In the genomic region with DNA sequence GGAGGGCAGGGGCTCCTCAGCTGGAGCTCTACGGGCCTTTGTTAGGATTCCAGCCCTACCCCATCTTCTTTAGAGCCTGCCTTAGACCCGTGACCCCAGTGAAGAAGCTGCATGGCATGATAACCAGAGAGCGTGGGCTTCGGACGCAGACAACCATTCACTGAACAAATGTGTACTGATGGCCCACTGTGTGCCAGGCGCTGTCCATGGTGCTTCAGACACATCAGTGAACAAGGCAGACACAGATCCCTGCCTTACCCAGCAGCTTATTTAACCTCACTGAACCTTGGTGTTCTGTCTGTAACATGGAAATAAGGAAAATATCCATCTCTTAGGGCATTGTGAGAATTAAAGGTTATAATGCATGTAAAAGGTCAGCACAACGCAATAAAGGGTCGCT, we compare ENCODE assay signal across 1 cellular context.
A peak's percentile ranks its signal among the peaks of the same experiment; 100 is the strongest.
TF ChIP-seq lines count a peak whose summit lies in the region.

No MANE protein-coding gene starts in this region.

TF ChIP-seq in HEK293, 187 proteins besides CTCF, POLR2A, EP300 and RAD21:
- TF ChIP-seq, protein P1, sequence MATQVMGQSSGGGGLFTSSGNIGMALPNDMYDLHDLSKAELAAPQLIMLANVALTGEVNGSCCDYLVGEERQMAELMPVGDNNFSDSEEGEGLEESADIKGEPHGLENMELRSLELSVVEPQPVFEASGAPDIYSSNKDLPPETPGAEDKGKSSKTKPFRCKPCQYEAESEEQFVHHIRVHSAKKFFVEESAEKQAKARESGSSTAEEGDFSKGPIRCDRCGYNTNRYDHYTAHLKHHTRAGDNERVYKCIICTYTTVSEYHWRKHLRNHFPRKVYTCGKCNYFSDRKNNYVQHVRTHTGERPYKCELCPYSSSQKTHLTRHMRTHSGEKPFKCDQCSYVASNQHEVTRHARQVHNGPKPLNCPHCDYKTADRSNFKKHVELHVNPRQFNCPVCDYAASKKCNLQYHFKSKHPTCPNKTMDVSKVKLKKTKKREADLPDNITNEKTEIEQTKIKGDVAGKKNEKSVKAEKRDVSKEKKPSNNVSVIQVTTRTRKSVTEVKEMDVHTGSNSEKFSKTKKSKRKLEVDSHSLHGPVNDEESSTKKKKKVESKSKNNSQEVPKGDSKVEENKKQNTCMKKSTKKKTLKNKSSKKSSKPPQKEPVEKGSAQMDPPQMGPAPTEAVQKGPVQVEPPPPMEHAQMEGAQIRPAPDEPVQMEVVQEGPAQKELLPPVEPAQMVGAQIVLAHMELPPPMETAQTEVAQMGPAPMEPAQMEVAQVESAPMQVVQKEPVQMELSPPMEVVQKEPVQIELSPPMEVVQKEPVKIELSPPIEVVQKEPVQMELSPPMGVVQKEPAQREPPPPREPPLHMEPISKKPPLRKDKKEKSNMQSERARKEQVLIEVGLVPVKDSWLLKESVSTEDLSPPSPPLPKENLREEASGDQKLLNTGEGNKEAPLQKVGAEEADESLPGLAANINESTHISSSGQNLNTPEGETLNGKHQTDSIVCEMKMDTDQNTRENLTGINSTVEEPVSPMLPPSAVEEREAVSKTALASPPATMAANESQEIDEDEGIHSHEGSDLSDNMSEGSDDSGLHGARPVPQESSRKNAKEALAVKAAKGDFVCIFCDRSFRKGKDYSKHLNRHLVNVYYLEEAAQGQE (tag by site-specific recombination; IDR thresholded peaks at IDR 0.05): peak; percentile 93
- TF ChIP-seq, protein P2, sequence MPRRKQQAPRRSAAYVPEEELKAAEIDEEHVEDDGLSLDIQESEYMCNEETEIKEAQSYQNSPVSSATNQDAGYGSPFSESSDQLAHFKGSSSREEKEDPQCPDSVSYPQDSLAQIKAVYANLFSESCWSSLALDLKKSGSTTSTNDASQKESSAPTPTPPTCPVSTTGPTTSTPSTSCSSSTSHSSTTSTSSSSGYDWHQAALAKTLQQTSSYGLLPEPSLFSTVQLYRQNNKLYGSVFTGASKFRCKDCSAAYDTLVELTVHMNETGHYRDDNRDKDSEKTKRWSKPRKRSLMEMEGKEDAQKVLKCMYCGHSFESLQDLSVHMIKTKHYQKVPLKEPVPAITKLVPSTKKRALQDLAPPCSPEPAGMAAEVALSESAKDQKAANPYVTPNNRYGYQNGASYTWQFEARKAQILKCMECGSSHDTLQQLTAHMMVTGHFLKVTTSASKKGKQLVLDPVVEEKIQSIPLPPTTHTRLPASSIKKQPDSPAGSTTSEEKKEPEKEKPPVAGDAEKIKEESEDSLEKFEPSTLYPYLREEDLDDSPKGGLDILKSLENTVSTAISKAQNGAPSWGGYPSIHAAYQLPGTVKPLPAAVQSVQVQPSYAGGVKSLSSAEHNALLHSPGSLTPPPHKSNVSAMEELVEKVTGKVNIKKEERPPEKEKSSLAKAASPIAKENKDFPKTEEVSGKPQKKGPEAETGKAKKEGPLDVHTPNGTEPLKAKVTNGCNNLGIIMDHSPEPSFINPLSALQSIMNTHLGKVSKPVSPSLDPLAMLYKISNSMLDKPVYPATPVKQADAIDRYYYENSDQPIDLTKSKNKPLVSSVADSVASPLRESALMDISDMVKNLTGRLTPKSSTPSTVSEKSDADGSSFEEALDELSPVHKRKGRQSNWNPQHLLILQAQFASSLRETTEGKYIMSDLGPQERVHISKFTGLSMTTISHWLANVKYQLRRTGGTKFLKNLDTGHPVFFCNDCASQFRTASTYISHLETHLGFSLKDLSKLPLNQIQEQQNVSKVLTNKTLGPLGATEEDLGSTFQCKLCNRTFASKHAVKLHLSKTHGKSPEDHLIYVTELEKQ (tag by site-specific recombination; IDR thresholded peaks at IDR 0.05; ENCODE audit: borderline replicate concordance): no peak
